1 cellular context compared by ENCODE assay signal in genomic region chr6:36603222-36604089, GRCh38.
TF ChIP-seq lines count a peak whose summit lies in the region.

No MANE protein-coding gene starts in this region.

TF ChIP-seq in K562, 482 proteins besides CTCF, POLR2A, EP300 and RAD21 (continues in another document):
- no peak for TF ChIP-seq ZNF639 (CRISPR knock-in tag; conservative IDR thresholded peaks at IDR 0.05 in 1 of 2, IDR thresholded peaks at IDR 0.05 in 1 of 2)
- TF ChIP-seq, protein P1, sequence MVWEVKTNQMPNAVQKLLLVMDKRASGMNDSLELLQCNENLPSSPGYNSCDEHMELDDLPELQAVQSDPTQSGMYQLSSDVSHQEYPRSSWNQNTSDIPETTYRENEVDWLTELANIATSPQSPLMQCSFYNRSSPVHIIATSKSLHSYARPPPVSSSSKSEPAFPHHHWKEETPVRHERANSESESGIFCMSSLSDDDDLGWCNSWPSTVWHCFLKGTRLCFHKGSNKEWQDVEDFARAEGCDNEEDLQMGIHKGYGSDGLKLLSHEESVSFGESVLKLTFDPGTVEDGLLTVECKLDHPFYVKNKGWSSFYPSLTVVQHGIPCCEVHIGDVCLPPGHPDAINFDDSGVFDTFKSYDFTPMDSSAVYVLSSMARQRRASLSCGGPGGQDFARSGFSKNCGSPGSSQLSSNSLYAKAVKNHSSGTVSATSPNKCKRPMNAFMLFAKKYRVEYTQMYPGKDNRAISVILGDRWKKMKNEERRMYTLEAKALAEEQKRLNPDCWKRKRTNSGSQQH (CRISPR knock-in tag; IDR thresholded peaks at IDR 0.05), result no peak
- TF ChIP-seq TFAM (CRISPR knock-in tag; conservative IDR thresholded peaks at IDR 0.05), result no peak
- TF ChIP-seq RBFOX2 (IDR thresholded peaks at IDR 0.05; ENCODE audit: low read depth, low read length), result peak; percentile 38; the same call in 1 of the 2 replicates
- no peak for TF ChIP-seq KDM1A (IDR thresholded peaks at IDR 0.05)
- TF ChIP-seq PCBP1 (IDR thresholded peaks at IDR 0.05; ENCODE audit: low read depth, low read length, poor library complexity, severe bottlenecking), result no peak
- TF ChIP-seq ZNF644 (tag; IDR thresholded peaks at IDR 0.05; ENCODE audit: low read depth), result no peak
- TF ChIP-seq, protein P2, sequence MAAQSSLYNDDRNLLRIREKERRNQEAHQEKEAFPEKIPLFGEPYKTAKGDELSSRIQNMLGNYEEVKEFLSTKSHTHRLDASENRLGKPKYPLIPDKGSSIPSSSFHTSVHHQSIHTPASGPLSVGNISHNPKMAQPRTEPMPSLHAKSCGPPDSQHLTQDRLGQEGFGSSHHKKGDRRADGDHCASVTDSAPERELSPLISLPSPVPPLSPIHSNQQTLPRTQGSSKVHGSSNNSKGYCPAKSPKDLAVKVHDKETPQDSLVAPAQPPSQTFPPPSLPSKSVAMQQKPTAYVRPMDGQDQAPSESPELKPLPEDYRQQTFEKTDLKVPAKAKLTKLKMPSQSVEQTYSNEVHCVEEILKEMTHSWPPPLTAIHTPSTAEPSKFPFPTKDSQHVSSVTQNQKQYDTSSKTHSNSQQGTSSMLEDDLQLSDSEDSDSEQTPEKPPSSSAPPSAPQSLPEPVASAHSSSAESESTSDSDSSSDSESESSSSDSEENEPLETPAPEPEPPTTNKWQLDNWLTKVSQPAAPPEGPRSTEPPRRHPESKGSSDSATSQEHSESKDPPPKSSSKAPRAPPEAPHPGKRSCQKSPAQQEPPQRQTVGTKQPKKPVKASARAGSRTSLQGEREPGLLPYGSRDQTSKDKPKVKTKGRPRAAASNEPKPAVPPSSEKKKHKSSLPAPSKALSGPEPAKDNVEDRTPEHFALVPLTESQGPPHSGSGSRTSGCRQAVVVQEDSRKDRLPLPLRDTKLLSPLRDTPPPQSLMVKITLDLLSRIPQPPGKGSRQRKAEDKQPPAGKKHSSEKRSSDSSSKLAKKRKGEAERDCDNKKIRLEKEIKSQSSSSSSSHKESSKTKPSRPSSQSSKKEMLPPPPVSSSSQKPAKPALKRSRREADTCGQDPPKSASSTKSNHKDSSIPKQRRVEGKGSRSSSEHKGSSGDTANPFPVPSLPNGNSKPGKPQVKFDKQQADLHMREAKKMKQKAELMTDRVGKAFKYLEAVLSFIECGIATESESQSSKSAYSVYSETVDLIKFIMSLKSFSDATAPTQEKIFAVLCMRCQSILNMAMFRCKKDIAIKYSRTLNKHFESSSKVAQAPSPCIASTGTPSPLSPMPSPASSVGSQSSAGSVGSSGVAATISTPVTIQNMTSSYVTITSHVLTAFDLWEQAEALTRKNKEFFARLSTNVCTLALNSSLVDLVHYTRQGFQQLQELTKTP (IDR thresholded peaks at IDR 0.05; ENCODE audit: low read depth in 1 of 2, partially characterized antibody in 2 of 2), result no peak
- no peak for TF ChIP-seq ZNF449 (CRISPR knock-in tag; IDR thresholded peaks at IDR 0.05)
- TF ChIP-seq PML (IDR thresholded peaks at IDR 0.05; ENCODE audit: low read length), result peak; percentile 29; the same call in 1 of the 2 replicates
- no peak for TF ChIP-seq SNIP1 (IDR thresholded peaks at IDR 0.05; ENCODE audit: low read depth)
- no peak for TF ChIP-seq EWSR1 (IDR thresholded peaks at IDR 0.05; ENCODE audit: borderline replicate concordance, low read depth, partially characterized antibody)
- TF ChIP-seq GTF3C2 (IDR thresholded peaks at IDR 0.05; ENCODE audit: borderline replicate concordance, extremely low read depth, insufficient read length), result no peak
- peak; percentile 20; the same call in 1 of the 2 replicates for TF ChIP-seq ZNF551 (CRISPR knock-in tag; IDR thresholded peaks at IDR 0.05)
- TF ChIP-seq NFRKB (IDR thresholded peaks at IDR 0.05; ENCODE audit: low read depth), result no peak
- TF ChIP-seq RB1 (IDR thresholded peaks at IDR 0.05; ENCODE audit: low read depth), result no peak
- TF ChIP-seq SMARCC2 (IDR thresholded peaks at IDR 0.05; ENCODE audit: low read depth), result no peak
- TF ChIP-seq GABPB1 (CRISPR knock-in tag; IDR thresholded peaks at IDR 0.05), result 0 out of 2 replicates have a peak, but pooled peaks have one; percentile 27
- TF ChIP-seq ZNF280A (IDR thresholded peaks at IDR 0.05; ENCODE audit: low read depth, partially characterized antibody), result no peak
- TF ChIP-seq SMARCA4 (IDR thresholded peaks at IDR 0.05), result no peak
- no peak for TF ChIP-seq HNRNPL (IDR thresholded peaks at IDR 0.05; ENCODE audit: low read depth, low read length)
- no peak for TF ChIP-seq FOS (IDR thresholded peaks at IDR 0.05; ENCODE audit: extremely low read depth, insufficient read length)
- TF ChIP-seq STAT5B (CRISPR knock-in tag; IDR thresholded peaks at IDR 0.05), result no peak
- TF ChIP-seq TRIM25 (IDR thresholded peaks at IDR 0.05; ENCODE audit: borderline replicate concordance), result no peak
- no peak for TF ChIP-seq KLF6 (CRISPR knock-in tag; IDR thresholded peaks at IDR 0.05; ENCODE audit: borderline replicate concordance)
- TF ChIP-seq TSC22D4 (tag; IDR thresholded peaks at IDR 0.05), result no peak
- peak; percentile 18 for TF ChIP-seq HDAC3 (IDR thresholded peaks at IDR 0.05; ENCODE audit: borderline replicate concordance, partially characterized antibody)
- 0 out of 2 replicates have a peak, but pooled peaks have one; percentile 10 for TF ChIP-seq FOXO4 (CRISPR knock-in tag; IDR thresholded peaks at IDR 0.05)
- TF ChIP-seq HSF4 (CRISPR knock-in tag; IDR thresholded peaks at IDR 0.05; ENCODE audit: borderline replicate concordance), result no peak
- TF ChIP-seq E2F5 (CRISPR knock-in tag; IDR thresholded peaks at IDR 0.05), result no peak
- TF ChIP-seq CTBP1 (IDR thresholded peaks at IDR 0.05; ENCODE audit: borderline replicate concordance), result no peak
- TF ChIP-seq TCF3 (CRISPR knock-in tag; IDR thresholded peaks at IDR 0.05), result no peak
- TF ChIP-seq, protein P3, sequence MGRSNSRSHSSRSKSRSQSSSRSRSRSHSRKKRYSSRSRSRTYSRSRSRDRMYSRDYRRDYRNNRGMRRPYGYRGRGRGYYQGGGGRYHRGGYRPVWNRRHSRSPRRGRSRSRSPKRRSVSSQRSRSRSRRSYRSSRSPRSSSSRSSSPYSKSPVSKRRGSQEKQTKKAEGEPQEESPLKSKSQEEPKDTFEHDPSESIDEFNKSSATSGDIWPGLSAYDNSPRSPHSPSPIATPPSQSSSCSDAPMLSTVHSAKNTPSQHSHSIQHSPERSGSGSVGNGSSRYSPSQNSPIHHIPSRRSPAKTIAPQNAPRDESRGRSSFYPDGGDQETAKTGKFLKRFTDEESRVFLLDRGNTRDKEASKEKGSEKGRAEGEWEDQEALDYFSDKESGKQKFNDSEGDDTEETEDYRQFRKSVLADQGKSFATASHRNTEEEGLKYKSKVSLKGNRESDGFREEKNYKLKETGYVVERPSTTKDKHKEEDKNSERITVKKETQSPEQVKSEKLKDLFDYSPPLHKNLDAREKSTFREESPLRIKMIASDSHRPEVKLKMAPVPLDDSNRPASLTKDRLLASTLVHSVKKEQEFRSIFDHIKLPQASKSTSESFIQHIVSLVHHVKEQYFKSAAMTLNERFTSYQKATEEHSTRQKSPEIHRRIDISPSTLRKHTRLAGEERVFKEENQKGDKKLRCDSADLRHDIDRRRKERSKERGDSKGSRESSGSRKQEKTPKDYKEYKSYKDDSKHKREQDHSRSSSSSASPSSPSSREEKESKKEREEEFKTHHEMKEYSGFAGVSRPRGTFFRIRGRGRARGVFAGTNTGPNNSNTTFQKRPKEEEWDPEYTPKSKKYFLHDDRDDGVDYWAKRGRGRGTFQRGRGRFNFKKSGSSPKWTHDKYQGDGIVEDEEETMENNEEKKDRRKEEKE (IDR thresholded peaks at IDR 0.05; ENCODE audit: borderline replicate concordance in 1 of 2, control insufficient read depth in 1 of 2, low read depth in 2 of 2, low read length in 1 of 2), result no peak
- TF ChIP-seq CCAR2 (IDR thresholded peaks at IDR 0.05; ENCODE audit: low read depth, low read length), result no peak
- no peak for TF ChIP-seq DDX20 (tag; IDR thresholded peaks at IDR 0.05; ENCODE audit: low read depth)
